ENCODE assay signal across 17 cellular contexts in genomic region chr7:51133992-51134391, GRCh38.
"Had no signal": no experiment of that assay in that cellular context is flagged by ENCODE, and none has a peak within 500 bp of the region (broad histone marks: within the 10 kb centered on the region; RNA-seq: fewer than 3 reads in every experiment).

No MANE protein-coding gene starts in this region.

- DNase-seq: activated CD4-positive, alpha-beta T cell treated with anti-CD3 and anti-CD28 coated beads, Interleukin-2, amount 50 U/mL, for 48 hours; activated CD4-positive, CD25-positive, alpha-beta regulatory T cell treated with anti-CD3 and anti-CD28 coated beads, Interleukin-2, amount 50 U/mL, for 72 hours; activated CD8-positive, alpha-beta memory T cell treated with anti-CD3 and anti-CD28 coated beads, Interleukin-2, amount 10 ng/mL, durations not matched to agents 7 days and 5 days; activated effector memory CD4-positive, alpha-beta T cell treated with anti-CD3 and anti-CD28 coated beads, Interleukin-2, amount 50 U/mL, for 16 hours; activated T-cell treated with anti-CD3 and anti-CD28 coated beads, Interleukin-2, amount 50 U/mL, for 24 hours; amygdala; brain microvascular endothelial cell; effector CD4-positive, alpha-beta T cell; foreskin keratinocyte; islet precursor cell; ovary; retina; stimulated activated CD4-positive, alpha-beta T cell treated with anti-CD3 and anti-CD28 coated beads, Interleukin-2, amount 100 ng/mL, for 24 hours; stimulated activated naive B cell treated with anti-CD40 and anti-IgM and Interleukin-4, amounts not matched to agents 10 μg/mL and 1 μg/mL and 100 μg/mL, for 72 hours; upper lobe of left lung had no signal

- H3K27me3 ChIP-seq: brain microvascular endothelial cell, foreskin keratinocyte, ovary, upper lobe of left lung had no signal

- H3K9me3 ChIP-seq: ovary, upper lobe of left lung had no signal

- H3K4me3 ChIP-seq: ovary, upper lobe of left lung had no signal

- H3K27ac ChIP-seq: brain microvascular endothelial cell, foreskin keratinocyte, ovary, upper lobe of left lung had no signal

- H3K36me3 ChIP-seq: brain microvascular endothelial cell, ovary had no signal

- ATAC-seq: activated CD8-positive, alpha-beta memory T cell treated with anti-CD3 and anti-CD28 coated beads, Interleukin-2, amount 10 ng/mL, durations not matched to agents 7 days and 5 days; activated naive CD4-positive, alpha-beta T cell treated with anti-CD3 and anti-CD28 coated beads, Interleukin-2, amount 50 U/mL, for 72 hours; foreskin keratinocyte; left lobe of liver; stimulated activated naive B cell treated with anti-CD40 and anti-IgM and Interleukin-4, amounts not matched to agents 10 μg/mL and 1 μg/mL and 100 μg/mL, for 72 hours had no signal
